ENCODE assay signal across 1 cellular context in the genomic region with DNA sequence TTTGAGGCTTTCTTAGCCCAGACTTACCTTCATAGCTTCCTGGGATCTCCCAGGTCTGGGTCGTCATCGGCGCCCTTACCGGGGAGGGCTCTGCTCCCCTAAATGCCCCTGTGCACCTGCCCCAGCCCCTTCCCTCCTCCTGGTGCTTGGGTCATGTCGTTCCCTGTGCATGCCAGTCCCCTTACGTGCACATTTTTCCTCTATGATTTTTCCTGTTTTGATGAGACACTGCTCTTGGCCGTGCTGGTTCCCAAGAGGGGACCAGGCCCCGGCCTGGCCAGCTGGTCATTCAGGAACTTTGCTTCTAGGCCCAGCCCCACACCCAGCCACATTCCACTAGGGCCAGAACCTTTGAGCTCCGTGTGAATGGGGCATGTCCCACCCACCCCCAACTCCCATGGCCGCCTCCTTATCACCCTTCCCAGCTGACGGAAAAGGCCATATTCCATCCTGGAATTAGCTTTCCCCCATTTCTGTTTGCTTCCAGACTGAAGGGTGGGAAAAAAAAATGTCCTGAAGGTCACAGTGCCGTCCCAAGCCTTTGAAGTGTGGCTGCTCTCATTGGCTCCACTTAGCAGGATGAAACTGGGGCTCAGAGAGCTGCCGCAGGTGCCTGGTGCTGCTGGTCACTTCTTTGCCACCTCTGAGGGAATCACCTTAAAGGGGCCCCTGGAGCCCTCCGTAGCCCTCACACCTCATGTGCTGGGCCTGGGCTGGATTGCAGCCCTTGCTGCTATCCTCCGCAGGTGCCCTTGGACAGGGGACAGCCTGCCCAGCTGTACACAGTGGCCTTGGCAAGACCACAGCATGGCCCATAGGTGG.
TF ChIP-seq lines count a peak whose summit lies in the region.

No MANE protein-coding gene starts in this region.

TF ChIP-seq in HepG2, 621 proteins besides CTCF, POLR2A, EP300 and RAD21 (continued from another document and continues in another):
- TF ChIP-seq BCLAF1 (IDR thresholded peaks at IDR 0.05) = no peak
- peak; percentile 96 for TF ChIP-seq MLX (CRISPR knock-in tag; IDR thresholded peaks at IDR 0.05)
- no peak for TF ChIP-seq ZNF572 (CRISPR knock-in tag; IDR thresholded peaks at IDR 0.05)
- TF ChIP-seq IRX3 (CRISPR knock-in tag; IDR thresholded peaks at IDR 0.05; ENCODE audit: borderline replicate concordance, low read depth) = no peak
- TF ChIP-seq MZF1 (CRISPR knock-in tag; IDR thresholded peaks at IDR 0.05; ENCODE audit: borderline replicate concordance) = no peak
- TF ChIP-seq, protein P1, sequence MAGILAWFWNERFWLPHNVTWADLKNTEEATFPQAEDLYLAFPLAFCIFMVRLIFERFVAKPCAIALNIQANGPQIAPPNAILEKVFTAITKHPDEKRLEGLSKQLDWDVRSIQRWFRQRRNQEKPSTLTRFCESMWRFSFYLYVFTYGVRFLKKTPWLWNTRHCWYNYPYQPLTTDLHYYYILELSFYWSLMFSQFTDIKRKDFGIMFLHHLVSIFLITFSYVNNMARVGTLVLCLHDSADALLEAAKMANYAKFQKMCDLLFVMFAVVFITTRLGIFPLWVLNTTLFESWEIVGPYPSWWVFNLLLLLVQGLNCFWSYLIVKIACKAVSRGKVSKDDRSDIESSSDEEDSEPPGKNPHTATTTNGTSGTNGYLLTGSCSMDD (CRISPR knock-in tag; IDR thresholded peaks at IDR 0.05) = no peak
- TF ChIP-seq FOXK1 (CRISPR knock-in tag; IDR thresholded peaks at IDR 0.05; ENCODE audit: borderline replicate concordance, low read depth) = peak; percentile 76; the same call in 1 of the 2 replicates
- TF ChIP-seq, protein P2, sequence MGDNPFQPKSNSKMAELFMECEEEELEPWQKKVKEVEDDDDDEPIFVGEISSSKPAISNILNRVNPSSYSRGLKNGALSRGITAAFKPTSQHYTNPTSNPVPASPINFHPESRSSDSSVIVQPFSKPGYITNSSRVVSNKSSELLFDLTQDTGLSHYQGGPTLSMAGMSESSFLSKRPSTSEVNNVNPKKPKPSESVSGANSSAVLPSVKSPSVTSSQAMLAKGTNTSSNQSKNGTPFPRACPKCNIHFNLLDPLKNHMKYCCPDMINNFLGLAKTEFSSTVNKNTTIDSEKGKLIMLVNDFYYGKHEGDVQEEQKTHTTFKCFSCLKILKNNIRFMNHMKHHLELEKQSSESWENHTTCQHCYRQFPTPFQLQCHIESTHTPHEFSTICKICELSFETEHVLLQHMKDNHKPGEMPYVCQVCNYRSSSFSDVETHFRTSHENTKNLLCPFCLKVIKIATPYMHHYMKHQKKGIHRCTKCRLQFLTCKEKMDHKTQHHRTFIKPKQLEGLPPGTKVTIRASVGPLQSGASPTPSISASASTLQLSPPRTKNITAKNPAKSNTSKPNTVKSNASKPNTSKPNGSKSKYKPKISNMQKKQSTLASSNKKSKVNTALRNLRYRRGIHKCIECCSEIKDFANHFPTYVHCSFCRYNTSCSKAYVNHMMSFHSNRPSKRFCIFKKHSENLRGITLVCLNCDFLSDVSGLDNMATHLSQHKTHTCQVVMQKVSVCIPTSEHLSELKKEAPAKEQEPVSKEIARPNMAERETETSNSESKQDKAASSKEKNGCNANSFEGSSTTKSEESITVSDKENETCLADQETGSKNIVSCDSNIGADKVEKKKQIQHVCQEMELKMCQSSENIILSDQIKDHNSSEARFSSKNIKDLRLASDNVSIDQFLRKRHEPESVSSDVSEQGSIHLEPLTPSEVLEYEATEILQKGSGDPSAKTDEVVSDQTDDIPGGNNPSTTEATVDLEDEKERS (CRISPR knock-in tag; IDR thresholded peaks at IDR 0.05) = peak; percentile 53; the same call in 1 of the 2 replicates
- no peak for TF ChIP-seq SRSF4 (IDR thresholded peaks at IDR 0.05; ENCODE audit: low read depth, low read length, poor library complexity, severe bottlenecking)
- peak; percentile 74 for TF ChIP-seq YEATS4 (CRISPR knock-in tag; IDR thresholded peaks at IDR 0.05; ENCODE audit: borderline replicate concordance)
- peak; percentile 62; the same call in 1 of the 2 replicates for TF ChIP-seq BHLHE40 (IDR thresholded peaks at IDR 0.05; ENCODE audit: low read length)
- peak; percentile 23; the same call in 1 of the 2 replicates for TF ChIP-seq TGIF2 (CRISPR knock-in tag; IDR thresholded peaks at IDR 0.05)
- no peak for TF ChIP-seq IKZF4 (CRISPR knock-in tag; IDR thresholded peaks at IDR 0.05; ENCODE audit: borderline replicate concordance, low read depth, not compliant biosample characterization)
- no peak for TF ChIP-seq ZNF678 (CRISPR knock-in tag; IDR thresholded peaks at IDR 0.05)
- TF ChIP-seq EHMT2 (IDR thresholded peaks at IDR 0.05; ENCODE audit: borderline replicate concordance, low read depth, low read length) = no peak
- TF ChIP-seq FOXP1 (IDR thresholded peaks at IDR 0.05) = no peak
- peak; percentile 77 for TF ChIP-seq FOXP1 (CRISPR knock-in tag; IDR thresholded peaks at IDR 0.05)
- TF ChIP-seq SAFB2 (CRISPR knock-in tag; IDR thresholded peaks at IDR 0.05; ENCODE audit: borderline replicate concordance, low read depth) = no peak
- peak; percentile 36 for TF ChIP-seq MEF2D (CRISPR knock-in tag; IDR thresholded peaks at IDR 0.05)
- no peak for TF ChIP-seq ZNF547 (CRISPR knock-in tag; IDR thresholded peaks at IDR 0.05)
- peak; percentile 50 for TF ChIP-seq AHDC1 (CRISPR knock-in tag; IDR thresholded peaks at IDR 0.05; ENCODE audit: borderline replicate concordance)
- no peak; the same call in 1 of the 2 replicates for TF ChIP-seq ZBED4 (CRISPR knock-in tag; IDR thresholded peaks at IDR 0.05; ENCODE audit: borderline replicate concordance)
- TF ChIP-seq PTBP1 (IDR thresholded peaks at IDR 0.05; ENCODE audit: low read depth, low read length, poor library complexity, severe bottlenecking) = no peak
- TF ChIP-seq, protein P3, sequence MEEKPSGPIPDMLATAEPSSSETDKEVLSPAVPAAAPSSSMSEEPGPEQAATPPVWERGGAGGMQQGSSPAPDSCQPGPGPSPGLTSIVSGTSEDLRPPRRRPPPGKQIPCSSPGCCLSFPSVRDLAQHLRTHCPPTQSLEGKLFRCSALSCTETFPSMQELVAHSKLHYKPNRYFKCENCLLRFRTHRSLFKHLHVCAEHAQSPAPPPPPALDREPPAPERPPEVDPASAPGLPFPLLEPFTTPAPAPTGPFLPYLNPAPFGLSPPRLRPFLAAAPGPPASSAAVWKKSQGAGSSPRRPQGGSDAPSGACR (CRISPR knock-in tag; IDR thresholded peaks at IDR 0.05) = 0 out of 2 replicates have a peak, but pooled peaks have one; percentile 19
- no peak for TF ChIP-seq POLR2AphosphoS2 (IDR thresholded peaks at IDR 0.05; ENCODE audit: low read depth, low read length)
- no peak for TF ChIP-seq MIER3 (CRISPR knock-in tag; IDR thresholded peaks at IDR 0.05; ENCODE audit: borderline replicate concordance)
- TF ChIP-seq ZBTB3 (CRISPR knock-in tag; IDR thresholded peaks at IDR 0.05; ENCODE audit: borderline replicate concordance, low read depth) = peak; percentile 84
- no peak for TF ChIP-seq GRHL1 (CRISPR knock-in tag; conservative IDR thresholded peaks at IDR 0.05)
- TF ChIP-seq NFKB2 (CRISPR knock-in tag; IDR thresholded peaks at IDR 0.05; ENCODE audit: borderline replicate concordance) = 0 out of 2 replicates have a peak, but pooled peaks have one; percentile 13
